ENCODE assay signal across 24 cellular contexts in genomic region chr6:51494342-51494741, GRCh38.
DNase-seq lines count a peak whose midpoint lies in the region; ATAC-seq, FAIRE-seq and TF ChIP-seq lines count a peak whose summit lies in the region.
"Had no signal": no experiment of that assay in that cellular context is flagged by ENCODE, and none has a peak within 500 bp of the region (broad histone marks: within the 10 kb centered on the region; RNA-seq: fewer than 3 reads in every experiment).

No MANE protein-coding gene starts in this region.

- H3K27me3 ChIP-seq in pancreas (no peaks in the 10 kb centered on the region), SJCRH30 (no peaks in the 10 kb centered on the region)
- H3K27me3 ChIP-seq: BLaER1, uterus had no signal

- 82 to 84% methylated on average over 5 of the region's 5 CpGs for WGBS in pancreas, 2 donors

- H3K4me3 ChIP-seq in pancreas (no peak overlapping the region), SJCRH30 (no peak overlapping the region)
- H3K4me3 ChIP-seq: BLaER1, smooth muscle cell, uterus had no signal

- H3K9me3 ChIP-seq in pancreas: no peaks in the 10 kb centered on the region
- no peaks in the 10 kb centered on the region; the same call in 1 of the 2 replicates for H3K9me3 ChIP-seq in SJCRH30 (replicated peaks)
- H3K9me3 ChIP-seq: BLaER1, uterus had no signal

- H3K27ac ChIP-seq in pancreas (peak overlapping the region in 1 of 4 donors; percentile 22), SJCRH30 (no peak overlapping the region)
- H3K27ac ChIP-seq: BLaER1, uterus had no signal

- intact Hi-C loops in pancreas (cut with DNase I): no loop called here

- ATAC-seq in esophagus mucosa (peak; percentile 94), pancreas (peak in 3 of 4 donors; percentile 17 to 64 (median 44)), HG02763 (IDR thresholded peaks at IDR 0.05; ENCODE audit: unreplicated experiment) (no peak)
- ATAC-seq: activated CD8-positive, alpha-beta T cell treated with anti-CD3 and anti-CD28 coated beads, Interleukin-2, amount 10 ng/mL, durations not matched to agents 7 days and 5 days; activated T-cell treated with anti-CD3 and anti-CD28 coated beads, Interleukin-2, amount 50 U/mL, for 4 hours; natural killer cell treated with Interleukin-12 subunit alpha and Interleukin-12 subunit beta and Interleukin-15 and Interleukin-18, amount 100 ng/mL, for 72 hours had no signal

- DNase-seq in DMS53 (lab: John Stamatoyannopoulos, UW) (peak; percentile 55), DMS53 treated with DMSO at 0.1 percent for 48 hours (lab: John Stamatoyannopoulos, UW; ENCODE audit: unreplicated experiment) (no peak), RKO (ENCODE audit: low spot score) (peak; percentile 3), pancreas (no peak), SJCRH30 (no peak), SW 1271 (lab: John Stamatoyannopoulos, UW) (no peak)
- DNase-seq: 8988T; activated B cell treated with CpG ODN at 0.5 μM for 24 hours; activated CD8-positive, alpha-beta T cell treated with anti-CD3 and anti-CD28 coated beads, Interleukin-2, amount 10 ng/mL, durations not matched to agents 7 days and 5 days; activated naive CD4-positive, alpha-beta T cell treated with anti-CD3 and anti-CD28 coated beads, Interleukin-2, amount 10 ng/mL, durations not matched to agents 7 days and 5 days; activated T-cell treated with anti-CD3 and anti-CD28 coated beads, Interleukin-2, amount 50 U/mL, for 4 hours; aorta; GF-D8; kidney glomerular epithelial cell; stimulated activated CD4-positive, alpha-beta T cell treated with anti-CD3 and anti-CD28 coated beads, Interleukin-4, amount 100 ng/mL, for 4 hours; uterus had no signal

- FAIRE-seq in pancreas (lab: Jason Lieb, UNC): no peak
- FAIRE-seq: colon, D721Med, HTR-8/SVneo had no signal

- TF ChIP-seq CTCF in pancreas (IDR thresholded peaks at IDR 0.05): no peak

- H3K36me3 ChIP-seq in pancreas: no peaks in the 10 kb centered on the region
- no peaks in the 10 kb centered on the region for H3K36me3 ChIP-seq in SJCRH30
- H3K36me3 ChIP-seq: BLaER1, uterus had no signal

- H3K4me1 ChIP-seq in pancreas: peaks cover 0 to 6% (median 0%) of the 10 kb centered on the region in 3 donors
- H3K4me1 ChIP-seq in SJCRH30: no peaks in the 10 kb centered on the region
- H3K4me1 ChIP-seq: BLaER1, uterus had no signal

Comparison
In these comparisons a context has a peak if more than half of its experiments do, and no peak if none do; other contexts are left out.
1. DNase-seq: peak in DMS53 (single experiment) and RKO (single experiment); none in DMS53 treated with DMSO at 0.1 percent for 48 hours (single experiment), pancreas (0 of 6), SJCRH30 (0 of 2) and SW 1271 (0 of 2).